Comparison of ENCODE assay signal across 7 cellular contexts in genomic region chr2:7954223-7954622, GRCh38.
"Had no signal": no experiment of that assay in that cellular context is flagged by ENCODE, and none has a peak within 500 bp of the region (broad histone marks: within the 10 kb centered on the region; RNA-seq: fewer than 3 reads in every experiment).

No MANE protein-coding gene starts in this region.

- H3K4me3 ChIP-seq: GM23338, HAP-1 had no signal

- H3K4me3 Mint-ChIP-seq: GM23338, HFFc6 had no signal

- H3K9me3 Mint-ChIP-seq: GM23338, HFFc6 had no signal

- H3K36me3 ChIP-seq: HAP-1 had no signal

- H3K9me3 ChIP-seq: HAP-1 had no signal

- ATAC-seq: GM23338, HCT116 had no signal

- H3K4me1 ChIP-seq: HAP-1 had no signal

- H3K4me2 ChIP-seq: GM23338 had no signal

- H2AFZ ChIP-seq: GM23338 had no signal

- H3K27ac Mint-ChIP-seq: GM23338, HFFc6 had no signal

- DNase-seq: H7, HFFc6, IMR-90, KBM-7 had no signal
